In the genomic region with DNA sequence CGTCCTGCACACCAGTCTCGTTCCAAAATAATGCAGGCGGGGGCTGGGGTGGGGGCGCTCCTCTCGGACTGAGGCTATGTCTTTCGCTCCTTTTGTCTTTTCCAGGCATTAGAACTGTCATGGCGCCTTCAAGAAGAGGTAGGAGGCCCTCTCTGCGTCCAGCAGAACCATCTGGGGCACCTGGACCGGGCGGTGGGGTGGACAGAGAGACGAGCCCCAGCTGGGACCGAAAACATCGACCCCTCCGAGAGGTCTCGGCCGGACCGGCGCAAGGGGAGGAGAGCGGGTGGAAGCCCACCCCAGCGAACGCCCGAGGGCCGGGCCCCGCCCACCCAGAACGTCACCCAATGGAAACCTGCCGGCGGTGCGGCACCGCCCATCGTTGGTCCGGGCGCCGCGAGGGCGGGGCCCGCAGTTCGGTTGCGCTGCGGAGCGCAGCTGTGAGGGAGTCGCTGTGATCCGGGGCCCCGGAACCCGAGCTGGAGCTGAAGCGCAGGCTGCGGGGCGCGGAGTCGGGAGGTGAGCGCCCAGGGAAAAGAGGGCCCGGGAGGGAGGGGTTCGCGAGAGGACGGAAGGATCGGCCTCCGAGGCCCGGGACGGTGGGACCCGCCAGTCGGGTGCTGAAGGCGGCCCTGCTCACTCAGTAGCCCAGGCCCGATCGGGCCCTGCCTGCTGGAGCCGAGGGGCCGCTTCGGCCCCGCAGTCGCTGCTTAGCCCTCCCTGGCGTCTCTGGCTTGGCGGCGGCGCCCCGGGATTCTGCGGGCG, we compare ENCODE assay signal across 1 cellular context.
TF ChIP-seq lines count a peak whose summit lies in the region.

Gene NRBP1 (plus strand): TSS at position 419 of the 765 bp plus-strand sequence. CDS start 4,643 bp downstream, outside the sequence.

TF ChIP-seq in HepG2, 621 proteins besides CTCF, POLR2A, EP300 and RAD21 (continued from another document and continues in another):
- peak; percentile 63; the same call in 1 of the 2 replicates for TF ChIP-seq HMGXB3 (CRISPR knock-in tag; IDR thresholded peaks at IDR 0.05; ENCODE audit: borderline replicate concordance)
- TF ChIP-seq ZNF12 (CRISPR knock-in tag; IDR thresholded peaks at IDR 0.05), result no peak; the same call in 1 of the 2 replicates
- TF ChIP-seq FOSL2 (CRISPR knock-in tag; IDR thresholded peaks at IDR 0.05), result peak; percentile 53
- no peak for TF ChIP-seq NCOA5 (CRISPR knock-in tag; IDR thresholded peaks at IDR 0.05)
- TF ChIP-seq ZNF574 (CRISPR knock-in tag; IDR thresholded peaks at IDR 0.05), result peak; percentile 77
- TF ChIP-seq POLR2AphosphoS5 (IDR thresholded peaks at IDR 0.05; ENCODE audit: low read depth, low read length), result peak; percentile 96
- no peak for TF ChIP-seq SSRP1 (CRISPR knock-in tag; IDR thresholded peaks at IDR 0.05)
- peak; percentile 91; the same call in 1 of the 2 replicates for TF ChIP-seq ZSCAN30 (CRISPR knock-in tag; IDR thresholded peaks at IDR 0.05)
- TF ChIP-seq ZSCAN25 (CRISPR knock-in tag; IDR thresholded peaks at IDR 0.05), result 0 out of 2 replicates have a peak, but pooled peaks have one; percentile 47
- no peak for TF ChIP-seq LBX2 (CRISPR knock-in tag; IDR thresholded peaks at IDR 0.05; ENCODE audit: borderline replicate concordance)
- TF ChIP-seq ZNF841 (CRISPR knock-in tag; IDR thresholded peaks at IDR 0.05; ENCODE audit: borderline replicate concordance), result no peak
- no peak for TF ChIP-seq TCF7L2 (IDR thresholded peaks at IDR 0.05; ENCODE audit: low read depth, low read length)
- TF ChIP-seq ZNF552 (CRISPR knock-in tag; IDR thresholded peaks at IDR 0.05; ENCODE audit: borderline replicate concordance), result peak; percentile 71; the same call in 1 of the 2 replicates
- 0 out of 2 replicates have a peak, but pooled peaks have one; percentile 55 for TF ChIP-seq POGK (CRISPR knock-in tag; conservative IDR thresholded peaks at IDR 0.05)
- 0 out of 2 replicates have a peak, but pooled peaks have one; percentile 11 for TF ChIP-seq NFE2 (CRISPR knock-in tag; IDR thresholded peaks at IDR 0.05)
- TF ChIP-seq ZNF343 (CRISPR knock-in tag; IDR thresholded peaks at IDR 0.05), result peak; percentile 68; the same call in 1 of the 2 replicates
- no peak for TF ChIP-seq ZKSCAN1 (IDR thresholded peaks at IDR 0.05; ENCODE audit: low read length)
- peak; percentile 79 for TF ChIP-seq ZNF317 (CRISPR knock-in tag; IDR thresholded peaks at IDR 0.05)
- peak; percentile 71 for TF ChIP-seq ZNF275 (CRISPR knock-in tag; IDR thresholded peaks at IDR 0.05; ENCODE audit: borderline replicate concordance)
- peak; percentile 82 for TF ChIP-seq NCOA1 (CRISPR knock-in tag; IDR thresholded peaks at IDR 0.05)
- no peak for TF ChIP-seq SP140L (CRISPR knock-in tag; IDR thresholded peaks at IDR 0.05; ENCODE audit: borderline replicate concordance)
- no peak for TF ChIP-seq FUBP1 (CRISPR knock-in tag; IDR thresholded peaks at IDR 0.05; ENCODE audit: borderline replicate concordance)
- TF ChIP-seq RBAK (CRISPR knock-in tag; IDR thresholded peaks at IDR 0.05), result no peak
- no peak for TF ChIP-seq SMARCE1 (IDR thresholded peaks at IDR 0.05; ENCODE audit: borderline replicate concordance)
- peak; percentile 53 for TF ChIP-seq ZNF644 (CRISPR knock-in tag; IDR thresholded peaks at IDR 0.05; ENCODE audit: low read depth)
- TF ChIP-seq YY1 (IDR thresholded peaks at IDR 0.05; ENCODE audit: insufficient read depth, insufficient replicate concordance, low read depth, low read length), result peak; percentile 90
- TF ChIP-seq IRX3 (CRISPR knock-in tag; IDR thresholded peaks at IDR 0.05; ENCODE audit: borderline replicate concordance, low read depth), result peak; percentile 34; the same call in 1 of the 2 replicates
- peak; percentile 37; the same call in 1 of the 2 replicates for TF ChIP-seq HNRNPUL1 (IDR thresholded peaks at IDR 0.05; ENCODE audit: low read depth, low read length)
- TF ChIP-seq, protein P1, sequence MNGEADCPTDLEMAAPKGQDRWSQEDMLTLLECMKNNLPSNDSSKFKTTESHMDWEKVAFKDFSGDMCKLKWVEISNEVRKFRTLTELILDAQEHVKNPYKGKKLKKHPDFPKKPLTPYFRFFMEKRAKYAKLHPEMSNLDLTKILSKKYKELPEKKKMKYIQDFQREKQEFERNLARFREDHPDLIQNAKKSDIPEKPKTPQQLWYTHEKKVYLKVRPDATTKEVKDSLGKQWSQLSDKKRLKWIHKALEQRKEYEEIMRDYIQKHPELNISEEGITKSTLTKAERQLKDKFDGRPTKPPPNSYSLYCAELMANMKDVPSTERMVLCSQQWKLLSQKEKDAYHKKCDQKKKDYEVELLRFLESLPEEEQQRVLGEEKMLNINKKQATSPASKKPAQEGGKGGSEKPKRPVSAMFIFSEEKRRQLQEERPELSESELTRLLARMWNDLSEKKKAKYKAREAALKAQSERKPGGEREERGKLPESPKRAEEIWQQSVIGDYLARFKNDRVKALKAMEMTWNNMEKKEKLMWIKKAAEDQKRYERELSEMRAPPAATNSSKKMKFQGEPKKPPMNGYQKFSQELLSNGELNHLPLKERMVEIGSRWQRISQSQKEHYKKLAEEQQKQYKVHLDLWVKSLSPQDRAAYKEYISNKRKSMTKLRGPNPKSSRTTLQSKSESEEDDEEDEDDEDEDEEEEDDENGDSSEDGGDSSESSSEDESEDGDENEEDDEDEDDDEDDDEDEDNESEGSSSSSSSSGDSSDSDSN (CRISPR knock-in tag; IDR thresholded peaks at IDR 0.05), result peak; percentile 94
- TF ChIP-seq ZC3H13 (CRISPR knock-in tag; IDR thresholded peaks at IDR 0.05), result peak; percentile 88
- TF ChIP-seq ZNF263 (CRISPR knock-in tag; IDR thresholded peaks at IDR 0.05), result peak; percentile 3; the same call in 1 of the 2 replicates
- TF ChIP-seq, protein P2, sequence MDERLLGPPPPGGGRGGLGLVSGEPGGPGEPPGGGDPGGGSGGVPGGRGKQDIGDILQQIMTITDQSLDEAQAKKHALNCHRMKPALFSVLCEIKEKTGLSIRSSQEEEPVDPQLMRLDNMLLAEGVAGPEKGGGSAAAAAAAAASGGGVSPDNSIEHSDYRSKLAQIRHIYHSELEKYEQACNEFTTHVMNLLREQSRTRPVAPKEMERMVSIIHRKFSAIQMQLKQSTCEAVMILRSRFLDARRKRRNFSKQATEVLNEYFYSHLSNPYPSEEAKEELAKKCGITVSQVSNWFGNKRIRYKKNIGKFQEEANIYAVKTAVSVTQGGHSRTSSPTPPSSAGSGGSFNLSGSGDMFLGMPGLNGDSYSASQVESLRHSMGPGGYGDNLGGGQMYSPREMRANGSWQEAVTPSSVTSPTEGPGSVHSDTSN (CRISPR knock-in tag; IDR thresholded peaks at IDR 0.05), result no peak
- TF ChIP-seq RNF2 (conservative IDR thresholded peaks at IDR 0.05; ENCODE audit: low read depth), result peak; percentile 31; the same call in 1 of the 2 replicates
- peak; percentile 78 for TF ChIP-seq KDM5A (IDR thresholded peaks at IDR 0.05; ENCODE audit: borderline replicate concordance, low read length)
- TF ChIP-seq SIX1 (CRISPR knock-in tag; IDR thresholded peaks at IDR 0.05; ENCODE audit: borderline replicate concordance), result no peak
- TF ChIP-seq IRF1 (CRISPR knock-in tag; IDR thresholded peaks at IDR 0.05; ENCODE audit: low read depth), result no peak
- TF ChIP-seq ZNF891 (CRISPR knock-in tag; IDR thresholded peaks at IDR 0.05), result peak; percentile 56; the same call in 1 of the 2 replicates
- TF ChIP-seq MTF2 (CRISPR knock-in tag; IDR thresholded peaks at IDR 0.05; ENCODE audit: borderline replicate concordance), result no peak
- TF ChIP-seq, protein P3, sequence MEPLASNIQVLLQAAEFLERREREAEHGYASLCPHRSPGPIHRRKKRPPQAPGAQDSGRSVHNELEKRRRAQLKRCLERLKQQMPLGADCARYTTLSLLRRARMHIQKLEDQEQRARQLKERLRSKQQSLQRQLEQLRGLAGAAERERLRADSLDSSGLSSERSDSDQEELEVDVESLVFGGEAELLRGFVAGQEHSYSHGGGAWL (CRISPR knock-in tag; IDR thresholded peaks at IDR 0.05), result peak; percentile 84
- TF ChIP-seq ZNF761 (CRISPR knock-in tag; conservative IDR thresholded peaks at IDR 0.05), result peak; percentile 89; the same call in 1 of the 2 replicates
